Comparison of ENCODE assay signal across 12 cellular contexts in the genomic region with DNA sequence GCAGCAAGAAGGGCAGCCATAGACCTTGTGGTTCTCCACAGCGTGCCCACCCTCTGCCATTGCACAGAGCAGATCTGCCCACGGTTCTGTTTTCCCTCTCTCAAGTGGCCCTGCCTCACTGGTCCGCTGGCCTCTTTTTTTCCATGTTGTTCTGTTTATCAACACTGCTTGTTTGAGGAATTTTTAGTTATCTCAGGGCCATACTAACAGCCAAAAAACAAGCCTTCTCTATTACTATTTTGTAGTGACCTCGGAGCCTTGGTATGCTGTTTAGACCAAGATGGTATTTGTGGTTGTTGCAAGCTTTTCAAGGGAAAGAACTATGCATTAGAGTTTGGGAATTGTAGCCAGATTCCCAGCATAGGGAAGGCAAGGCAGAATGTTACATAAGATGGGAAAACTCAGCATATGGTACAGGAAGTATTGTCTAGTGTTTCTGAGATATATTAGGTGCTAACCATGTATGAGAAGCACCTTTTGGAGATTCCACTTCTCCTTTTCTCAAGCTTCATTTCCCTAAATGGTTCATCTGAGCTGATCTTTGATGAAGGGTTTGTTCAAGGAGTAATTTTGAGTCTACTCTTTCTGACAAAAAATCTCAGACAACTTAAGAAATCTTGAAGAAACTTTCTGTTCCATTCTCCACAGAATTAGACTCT. TPM values are rescaled to one million over a fixed set of nuclear protein-coding genes. Genes with fewer than 3 reads are reported as not detected.
DNase-seq lines count a peak whose midpoint lies in the region; ATAC-seq and TF ChIP-seq lines count a peak whose summit lies in the region.
"Had no signal": no experiment of that assay in that cellular context is flagged by ENCODE, and none has a peak within 500 bp of the region (broad histone marks: within the 10 kb centered on the region; RNA-seq: fewer than 3 reads in every experiment).

No MANE protein-coding gene starts in this region.

- H3K27me3 Mint-ChIP-seq in stimulated activated memory B cell treated with anti-CD40 and anti-IgM and Interleukin-4, amounts not matched to agents 10 μg/mL and 1 μg/mL and 100 μg/mL, for 72 hours: no peaks in the 10 kb centered on the region

- H3K9me3 Mint-ChIP-seq in stimulated activated memory B cell treated with anti-CD40 and anti-IgM and Interleukin-4, amounts not matched to agents 10 μg/mL and 1 μg/mL and 100 μg/mL, for 72 hours: no peaks in the 10 kb centered on the region

- no peak overlapping the region for H3K4me3 Mint-ChIP-seq in stimulated activated memory B cell treated with anti-CD40 and anti-IgM and Interleukin-4, amounts not matched to agents 10 μg/mL and 1 μg/mL and 100 μg/mL, for 72 hours
- H3K4me3 Mint-ChIP-seq: activated CD8-positive, alpha-beta T cell treated with anti-CD3 and anti-CD28 coated beads, Interleukin-2, amount 10 ng/mL, durations not matched to agents 7 days and 5 days had no signal

- H3K27ac ChIP-seq in RWPE2 (ENCODE audit: poor library complexity, severe bottlenecking) (no peak overlapping the region), foreskin keratinocyte (no peak overlapping the region)
- H3K27ac ChIP-seq: Peyer's patch, sigmoid colon had no signal

- peak overlapping the region; percentile 47 for H3K27ac Mint-ChIP-seq in stimulated activated memory B cell treated with anti-CD40 and anti-IgM and Interleukin-4, amounts not matched to agents 10 μg/mL and 1 μg/mL and 100 μg/mL, for 72 hours

- H3K36me3 ChIP-seq in RWPE2 (ENCODE audit: low read depth): peaks cover 86% of the 10 kb centered on the region

- no peak for TF ChIP-seq CTCF in RWPE2 (IDR thresholded peaks at IDR 0.05; ENCODE audit: poor library complexity, severe bottlenecking)
- no peak for TF ChIP-seq CTCF in foreskin keratinocyte (conservative IDR thresholded peaks at IDR 0.05)

- H3K4me3 ChIP-seq in RWPE2 (ENCODE audit: severe bottlenecking): no peak overlapping the region
- H3K4me3 ChIP-seq: Peyer's patch, sigmoid colon had no signal

- ATAC-seq in RWPE2 (ENCODE audit: low read depth): 0 out of 3 replicates have a peak, but pooled peaks have one; percentile 33
- ATAC-seq in foreskin keratinocyte: no peak
- ATAC-seq in stimulated activated memory B cell treated with anti-CD40 and anti-IgM and Interleukin-4, amounts not matched to agents 10 μg/mL and 1 μg/mL and 100 μg/mL, for 72 hours: peak; percentile 82
- ATAC-seq: activated CD8-positive, alpha-beta T cell treated with anti-CD3 and anti-CD28 coated beads, Interleukin-2, amount 10 ng/mL, durations not matched to agents 7 days and 5 days had no signal

- DNase-seq in H4 (ENCODE audit: low spot score): peak; percentile 79
- DNase-seq in RWPE2 (ENCODE audit: low spot score): no peak
- DNase-seq in foreskin keratinocyte: peak; percentile 34 to 49
- DNase-seq in NCI-H146 treated with DMSO at 0.1 percent for 48 hours (lab: John Stamatoyannopoulos, UW; ENCODE audit: unreplicated experiment): no peak
- DNase-seq in NCI-H510A (lab: John Stamatoyannopoulos, UW): no peak
- no peak for DNase-seq in putamen (ENCODE audit: low spot score)
- DNase-seq: activated CD8-positive, alpha-beta T cell treated with anti-CD3 and anti-CD28 coated beads, Interleukin-2, amount 10 ng/mL, durations not matched to agents 7 days and 5 days; caudate nucleus; Peyer's patch; sigmoid colon; substantia nigra had no signal

- no peaks in the 10 kb centered on the region for H3K27me3 ChIP-seq in RWPE2 (ENCODE audit: insufficient read depth, poor library complexity, severe bottlenecking)
- H3K27me3 ChIP-seq in foreskin keratinocyte: no peaks in the 10 kb centered on the region
- H3K27me3 ChIP-seq: Peyer's patch, sigmoid colon had no signal

- H3K36me3 Mint-ChIP-seq in stimulated activated memory B cell treated with anti-CD40 and anti-IgM and Interleukin-4, amounts not matched to agents 10 μg/mL and 1 μg/mL and 100 μg/mL, for 72 hours: peaks cover 54% of the 10 kb centered on the region

- peaks cover 35% of the 10 kb centered on the region for H3K4me1 Mint-ChIP-seq in stimulated activated memory B cell treated with anti-CD40 and anti-IgM and Interleukin-4, amounts not matched to agents 10 μg/mL and 1 μg/mL and 100 μg/mL, for 72 hours

- H3K9me3 ChIP-seq in RWPE2 (ENCODE audit: severe bottlenecking): peaks cover 22% of the 10 kb centered on the region
- H3K9me3 ChIP-seq: Peyer's patch, sigmoid colon had no signal

- H3K4me1 ChIP-seq in RWPE2 (ENCODE audit: insufficient read depth, poor library complexity, severe bottlenecking) (no peaks in the 10 kb centered on the region), foreskin keratinocyte (no peaks in the 10 kb centered on the region)
- H3K4me1 ChIP-seq: Peyer's patch had no signal

RNA-seq across cellular contexts. Expression of gene NUP214, which starts 54.3 kb away (rescaled TPM):
- total RNA-seq in H4 (2014; rRNA removed; shearing (Covaris generic)): 10.5 and 15.6 TPM in 2 replicates
- total RNA-seq in foreskin keratinocyte: 25.1 and 26.8 TPM in 2 replicates
- polyA plus RNA-seq in foreskin keratinocyte: 14.4 and 15.5 TPM in 2 replicates

Comparison
In these comparisons a context has a peak if more than half of its experiments do, and no peak if none do; other contexts are left out.
1. DNase-seq: peak in H4 (single experiment) and foreskin keratinocyte (2 of 2); none in RWPE2 (single experiment), NCI-H146 treated with DMSO at 0.1 percent for 48 hours (single experiment), NCI-H510A (single experiment) and putamen (single experiment).